Comparison of ENCODE assay signal across 9 cellular contexts in genomic region chr10:63206576-63206975, GRCh38.
A peak's percentile ranks its signal among the peaks of the same experiment; 100 is the strongest.
DNase-seq lines count a peak whose midpoint lies in the region; ATAC-seq and TF ChIP-seq lines count a peak whose summit lies in the region.
"Had no signal": no experiment of that assay in that cellular context is flagged by ENCODE, and none has a peak within 500 bp of the region (broad histone marks: within the 10 kb centered on the region; RNA-seq: fewer than 3 reads in every experiment).

No MANE protein-coding gene starts in this region.

- H3K36me3 Mint-ChIP-seq in CD8-positive, alpha-beta T cell, result peaks cover 70% of the 10 kb centered on the region
- H3K36me3 Mint-ChIP-seq in neural progenitor cell, result peaks cover 25% of the 10 kb centered on the region

- peaks cover 13% of the 10 kb centered on the region for H3K4me1 ChIP-seq in CD8-positive, alpha-beta T cell (ENCODE audit: insufficient read depth, low read length)
- H3K4me1 ChIP-seq in HUES6 (ENCODE audit: control insufficient read depth, insufficient read depth, low read length) (peaks cover 73% of the 10 kb centered on the region), colonic mucosa (peaks cover 10% of the 10 kb centered on the region), neural progenitor cell (peaks cover 37% of the 10 kb centered on the region), body of pancreas (peaks cover 11% of the 10 kb centered on the region), BE2C (peaks cover 25% of the 10 kb centered on the region)

- no peak for TF ChIP-seq CTCF in CD8-positive, alpha-beta T cell (IDR thresholded peaks at IDR 0.05)
- TF ChIP-seq CTCF in colonic mucosa (IDR thresholded peaks at IDR 0.05) (no peak), neural progenitor cell (IDR thresholded peaks at IDR 0.05) (no peak), body of pancreas (IDR thresholded peaks at IDR 0.05) (no peak), BE2C (IDR thresholded peaks at IDR 0.05; ENCODE audit: low read depth, low read length) (no peak)

- H3K27ac Mint-ChIP-seq in CD8-positive, alpha-beta T cell, result peak overlapping the region; percentile 8
- no peak overlapping the region for H3K27ac Mint-ChIP-seq in neural progenitor cell

- H3K4me2 ChIP-seq in neural progenitor cell, result peak overlapping the region; percentile 5

- no peak for TF ChIP-seq POLR2A in body of pancreas (IDR thresholded peaks at IDR 0.05)

- H3K9me3 ChIP-seq in CD8-positive, alpha-beta T cell (ENCODE audit: low read length), result no peaks in the 10 kb centered on the region
- H3K9me3 ChIP-seq in HUES6 (ENCODE audit: control insufficient read depth, insufficient read depth, low read depth, low read length) (no peaks in the 10 kb centered on the region), colonic mucosa (no peaks in the 10 kb centered on the region), neural progenitor cell (ENCODE audit: low read depth) (no peaks in the 10 kb centered on the region), body of pancreas (no peaks in the 10 kb centered on the region), BE2C (no peaks in the 10 kb centered on the region)

- H3K79me2 ChIP-seq in neural progenitor cell (ENCODE audit: low read depth), result peaks cover 77% of the 10 kb centered on the region

- H2AFZ ChIP-seq in neural progenitor cell (replicated peaks), result no peak overlapping the region

- H3F3A ChIP-seq in neural progenitor cell (ENCODE audit: low read depth), result peaks cover 16% of the 10 kb centered on the region

- no peak overlapping the region for H3K27ac ChIP-seq in CD8-positive, alpha-beta T cell (ENCODE audit: low read depth, low read length)
- H3K27ac ChIP-seq in HUES6 (ENCODE audit: low read depth, low read length), result peak overlapping the region; percentile 22; the same call in 1 of the 2 replicates
- peak overlapping the region; percentile 57 for H3K27ac ChIP-seq in colonic mucosa
- peak overlapping the region; percentile 70 for H3K27ac ChIP-seq in neural progenitor cell
- peak overlapping the region in 2 of 4 donors; percentile 27 to 37 for H3K27ac ChIP-seq in body of pancreas

- CTCF ChIA-PET in CD8-positive, alpha-beta T cell (lab: Charles Lee), result interaction anchor here (0.8 to 2.4 kb wide), 4 partner anchors 10 to 514 kb away, joined by 3 to 10 read pairs (median 3); no protein-coding TSS in a partner anchor

- H3K27me3 ChIP-seq in CD8-positive, alpha-beta T cell (ENCODE audit: insufficient read depth, low read length), result no peaks in the 10 kb centered on the region
- H3K27me3 ChIP-seq in HUES6 (ENCODE audit: control insufficient read depth, insufficient read depth, low read length) (no peaks in the 10 kb centered on the region), colonic mucosa (no peaks in the 10 kb centered on the region), neural progenitor cell (no peaks in the 10 kb centered on the region), body of pancreas (no peaks in the 10 kb centered on the region), BE2C (no peaks in the 10 kb centered on the region)

- no peak for ATAC-seq in CD8-positive, alpha-beta T cell
- no peak for ATAC-seq in body of pancreas
- no peak for ATAC-seq in HG02623 (IDR thresholded peaks at IDR 0.05; ENCODE audit: unreplicated experiment)

- peaks cover 4% of the 10 kb centered on the region for H3K36me3 ChIP-seq in CD8-positive, alpha-beta T cell (ENCODE audit: insufficient read depth, low read length)
- peaks cover 95% of the 10 kb centered on the region for H3K36me3 ChIP-seq in HUES6 (ENCODE audit: control insufficient read depth, insufficient read depth, low read length)
- H3K36me3 ChIP-seq in colonic mucosa, result no peaks in the 10 kb centered on the region
- no peaks in the 10 kb centered on the region for H3K36me3 ChIP-seq in neural progenitor cell
- peaks cover 0 to 2% of the 10 kb centered on the region in 2 donors for H3K36me3 ChIP-seq in body of pancreas (replicated peaks in 1 of 2; ENCODE audit: insufficient read depth in 1 of 2, low read depth in 2 of 2)
- H3K36me3 ChIP-seq in BE2C, result peaks cover 20% of the 10 kb centered on the region; the same call in 1 of the 2 replicates

- no peaks in the 10 kb centered on the region for H3K9me3 Mint-ChIP-seq in CD8-positive, alpha-beta T cell
- H3K9me3 Mint-ChIP-seq in neural progenitor cell, result no peaks in the 10 kb centered on the region

- POLR2A ChIA-PET in CD8-positive, alpha-beta T cell (lab: Charles Lee), result interaction anchor here (0.7 to 1.8 kb wide), 2 partner anchors 9 to 315 kb away, joined by 3 to 7 read pairs; partner anchors contain the start of gene REEP3

- H3K4me3 Mint-ChIP-seq in CD8-positive, alpha-beta T cell, result peak overlapping the region; percentile 44
- H3K4me3 Mint-ChIP-seq in neural progenitor cell, result no peak overlapping the region

- H4K20me1 ChIP-seq in neural progenitor cell (ENCODE audit: low read depth), result peaks cover 37% of the 10 kb centered on the region

- intact Hi-C loops in CD8-positive, alpha-beta T cell (cut with DNase I, micrococcal nuclease), result no loop called here
- intact Hi-C loops in colonic mucosa (cut with DNase I) (no loop called here), body of pancreas (cut with DNase I) (no loop called here)

- H3K9ac ChIP-seq in HUES6 (ENCODE audit: low read length), result no peak overlapping the region
- H3K9ac ChIP-seq in colonic mucosa (ENCODE audit: low read depth in 2 of 2, low read length in 2 of 2), result peak overlapping the region in 1 of 2 donors; percentile 51
- H3K9ac ChIP-seq in neural progenitor cell, result no peak overlapping the region

- no peaks in the 10 kb centered on the region for H3K27me3 Mint-ChIP-seq in CD8-positive, alpha-beta T cell (ENCODE audit: low read depth)
- H3K27me3 Mint-ChIP-seq in neural progenitor cell (ENCODE audit: insufficient read depth, low read depth), result no peaks in the 10 kb centered on the region

- H3K4me3 ChIP-seq in CD8-positive, alpha-beta T cell (ENCODE audit: low read depth, low read length), result no peak overlapping the region
- H3K4me3 ChIP-seq in HUES6 (ENCODE audit: low read depth, low read length) (no peak overlapping the region), colonic mucosa (no peak overlapping the region), neural progenitor cell (no peak overlapping the region), body of pancreas (no peak overlapping the region), BE2C (ENCODE audit: low read depth, low read length) (no peak overlapping the region)

- H3K4me1 Mint-ChIP-seq in CD8-positive, alpha-beta T cell (ENCODE audit: low read depth), result peaks cover 61% of the 10 kb centered on the region
- peaks cover 20% of the 10 kb centered on the region for H3K4me1 Mint-ChIP-seq in neural progenitor cell

- DNase-seq in CD8-positive, alpha-beta T cell, result no peak
- DNase-seq in colonic mucosa (no peak), neural progenitor cell (ENCODE audit: low spot score) (no peak), body of pancreas (no peak), BE2C (no peak), NCI-H2107 (lab: John Stamatoyannopoulos, UW) (no peak)
- DNase-seq: activated CD8-positive, alpha-beta memory T cell treated with anti-CD3 and anti-CD28 coated beads for 24 hours had no signal
